ENCODE assay signal across 27 cellular contexts in the genomic region with DNA sequence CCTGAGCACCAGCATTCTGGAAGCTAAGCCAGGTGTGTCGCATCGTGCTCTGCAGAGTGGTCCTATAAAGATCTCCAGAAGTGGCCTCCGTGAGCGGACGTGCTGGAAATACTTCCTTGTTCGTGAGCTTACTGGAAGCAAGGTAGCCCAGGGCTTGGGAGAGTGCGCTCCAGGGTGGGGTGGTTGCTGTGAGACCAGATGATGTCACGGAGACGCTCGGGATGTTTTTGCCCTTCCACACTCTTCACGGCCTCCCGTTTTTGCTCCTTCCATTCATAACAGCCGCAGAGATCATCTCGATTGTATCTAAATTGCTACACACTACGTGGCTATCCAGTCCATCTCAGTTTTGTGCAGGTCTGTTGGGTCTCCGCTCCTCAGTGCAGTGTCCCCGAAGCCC.
A peak's percentile ranks its signal among the peaks of the same experiment; 100 is the strongest.
DNase-seq lines count a peak whose midpoint lies in the region; FAIRE-seq and TF ChIP-seq lines count a peak whose summit lies in the region.
"Had no signal": no experiment of that assay in that cellular context is flagged by ENCODE, and none has a peak within 500 bp of the region (broad histone marks: within the 10 kb centered on the region; RNA-seq: fewer than 3 reads in every experiment).

No MANE protein-coding gene starts in this region.

- H4K20me1 ChIP-seq in H1 (replicated peaks in 1 of 2; ENCODE audit: control insufficient read depth in 1 of 2, insufficient read depth in 2 of 2, low read length in 2 of 2), result no peaks in the 10 kb centered on the region
- H4K20me1 ChIP-seq: BLaER1 had no signal

- no peak overlapping the region for H3K56ac ChIP-seq in H1 (replicated peaks; ENCODE audit: insufficient read length, low read depth, low read length)

- H3K4ac ChIP-seq in H1 (replicated peaks; ENCODE audit: insufficient read length, low read depth, low read length) (no peak overlapping the region), trophoblast cell (ENCODE audit: low read depth, low read length) (no peak overlapping the region)

- no peak overlapping the region for H4K91ac ChIP-seq in H1 (replicated peaks; ENCODE audit: insufficient read length, low read length)
- H4K91ac ChIP-seq in trophoblast cell (ENCODE audit: low read depth, low read length), result no peak overlapping the region

- H3K23ac ChIP-seq in H1 (ENCODE audit: insufficient read length), result no peak overlapping the region
- no peak overlapping the region for H3K23ac ChIP-seq in trophoblast cell (ENCODE audit: low read length)

- no peak overlapping the region for H2BK5ac ChIP-seq in H1 (ENCODE audit: low read depth, low read length)
- H2BK5ac ChIP-seq in trophoblast cell (ENCODE audit: low read depth, low read length, poor library complexity), result no peak overlapping the region

- DNase-seq in H1 (ENCODE audit: low read depth in 1 of 2, low spot score in 2 of 2), result no peak
- DNase-seq in immature natural killer cell, result no peak
- DNase-seq in trophoblast cell, result peak; percentile 71 to 87
- no peak for DNase-seq in tibial nerve (ENCODE audit: low spot score in 2 of 2)
- no peak for DNase-seq in OCI-M1 (lab: John Stamatoyannopoulos, UW)
- DNase-seq in ureter (ENCODE audit: low spot score), result no peak
- DNase-seq: 8988T; ACHN; BE2C; C1 segment of cervical spinal cord; CD4-positive, alpha-beta memory T cell; CD4-positive, CD25-positive, alpha-beta regulatory T cell; CD8-positive, alpha-beta memory T cell; COR-L47; DMS 273 treated with DMSO at 0.1 percent for 48 hours; DMS153; DMS53; DMS79; DND-41; EL; GDM1 had no signal

- no peak overlapping the region for H3K9ac ChIP-seq in H1 (replicated peaks in 1 of 4; ENCODE audit: extremely low read depth in 1 of 4, low read depth in 3 of 4, low read length in 3 of 4)
- no peak overlapping the region for H3K9ac ChIP-seq in trophoblast cell (ENCODE audit: low read length)
- H3K9ac ChIP-seq: BLaER1 had no signal

- no peaks in the 10 kb centered on the region for H3K79me2 ChIP-seq in H1 (ENCODE audit: control insufficient read depth in 1 of 2, insufficient read depth in 2 of 2, low read length in 2 of 2)
- H3K79me2 ChIP-seq in trophoblast cell (ENCODE audit: control insufficient read depth, insufficient read depth, low read length, poor library complexity), result peaks cover under 1% of the 10 kb centered on the region

- H3K23me2 ChIP-seq in H1 (ENCODE audit: low read depth, low read length), result no peaks in the 10 kb centered on the region

- H3K27me3 ChIP-seq in H1 (replicated peaks in 1 of 4; ENCODE audit: control insufficient read depth in 3 of 4, extremely low read depth in 1 of 4, insufficient read depth in 3 of 4, low read length in 3 of 4) (peaks cover 0 to 11% (median 9%) of the 10 kb centered on the region in 4 experiments; a peak in 4 of 7 replicates), trophoblast cell (ENCODE audit: insufficient read depth, low read length) (no peaks in the 10 kb centered on the region), tibial nerve (peaks cover 0 to 9% of the 10 kb centered on the region in 2 donors)
- H3K27me3 ChIP-seq: BLaER1 had no signal

- H4K8ac ChIP-seq in H1 (ENCODE audit: extremely low read depth, insufficient read depth, low read length) (no peak overlapping the region), trophoblast cell (ENCODE audit: low read depth, low read length) (no peak overlapping the region)

- H2AFZ ChIP-seq in H1 (ENCODE audit: low read length) (no peak overlapping the region), trophoblast cell (ENCODE audit: insufficient read depth, low read length, poor library complexity) (no peak overlapping the region)

- H3K9me3 Mint-ChIP-seq in immature natural killer cell, result no peaks in the 10 kb centered on the region
- H3K9me3 Mint-ChIP-seq: CD8-positive, alpha-beta memory T cell had no signal

- FAIRE-seq in H1 (lab: Jason Lieb, UNC), result no peak
- FAIRE-seq: A204.1, GM12878, GM12892, GM18507 had no signal

- no peaks in the 10 kb centered on the region for H3K36me3 ChIP-seq in H1 (ENCODE audit: control insufficient read depth in 2 of 4, insufficient read depth in 4 of 4, low read length in 3 of 4)
- no peaks in the 10 kb centered on the region for H3K36me3 ChIP-seq in trophoblast cell (ENCODE audit: control insufficient read depth in 1 of 2, insufficient read depth in 2 of 2, low read length in 2 of 2)
- no peaks in the 10 kb centered on the region for H3K36me3 ChIP-seq in tibial nerve
- H3K36me3 ChIP-seq: BE2C, BLaER1 had no signal

- H3K27ac Mint-ChIP-seq in immature natural killer cell, result peak overlapping the region; percentile 34 to 100 (median 98)
- H3K27ac Mint-ChIP-seq: CD14-positive monocyte; CD4-positive, CD25-positive, alpha-beta regulatory T cell had no signal

- CTCF ChIA-PET in H1 (lab: Charles Lee; ENCODE audit: partially characterized antibody), result interaction anchor here (0.8 to 1.3 kb wide), 6 partner anchors 10 to 511 kb away, joined by 3 to 4 read pairs (median 4); no protein-coding TSS in a partner anchor

- H3K4me3 ChIP-seq in H1 (ENCODE audit: extremely low read depth in 1 of 4, insufficient read depth in 2 of 4, low read depth in 3 of 4, low read length in 4 of 4), result no peak overlapping the region
- no peak overlapping the region for H3K4me3 ChIP-seq in trophoblast cell (ENCODE audit: low read depth, low read length)
- no peak overlapping the region for H3K4me3 ChIP-seq in tibial nerve
- H3K4me3 ChIP-seq: BLaER1, GM12878 had no signal

- H3K27me3 Mint-ChIP-seq in immature natural killer cell (ENCODE audit: low read depth in 3 of 3), result peaks cover 12 to 28% (median 15%) of the 10 kb centered on the region in 3 donors
- H3K27me3 Mint-ChIP-seq: CD4-positive, CD25-positive, alpha-beta regulatory T cell had no signal

- no peak for TF ChIP-seq RAD21 in H1 (IDR thresholded peaks at IDR 0.05 in 1 of 2, conservative IDR thresholded peaks at IDR 0.05 in 1 of 2; ENCODE audit: low read depth in 2 of 2, low read length in 2 of 2)

- H3K27ac ChIP-seq in H1 (ENCODE audit: low read depth, low read length), result no peak overlapping the region
- no peak overlapping the region for H3K27ac ChIP-seq in trophoblast cell (ENCODE audit: low read depth, low read length)
- no peak overlapping the region for H3K27ac ChIP-seq in tibial nerve
- H3K27ac ChIP-seq: BLaER1 had no signal

- no peak overlapping the region for H2AK5ac ChIP-seq in H1 (ENCODE audit: low read depth, low read length)
- no peak overlapping the region for H2AK5ac ChIP-seq in trophoblast cell (ENCODE audit: low read length)

- H3K14ac ChIP-seq in H1 (ENCODE audit: insufficient read length) (no peak overlapping the region), trophoblast cell (ENCODE audit: low read length) (no peak overlapping the region)

- H2BK20ac ChIP-seq in H1 (ENCODE audit: low read length), result no peak overlapping the region

- peak overlapping the region in 2 of 5 donors; percentile 12 to 49 for H3K4me3 Mint-ChIP-seq in immature natural killer cell
- H3K4me3 Mint-ChIP-seq: CD14-positive monocyte; CD4-positive, alpha-beta memory T cell; CD4-positive, CD25-positive, alpha-beta regulatory T cell; CD8-positive, alpha-beta memory T cell had no signal

- POLR2A ChIA-PET in H1 (lab: Charles Lee; ENCODE audit: partially characterized antibody), result interaction anchor here (1.1 kb wide), 1 partner anchor 14 kb away, joined by 4 read pairs; no protein-coding TSS in a partner anchor

- H3K9me3 ChIP-seq in H1 (ENCODE audit: insufficient read depth in 2 of 2, low read depth in 1 of 2, low read length in 1 of 2) (no peaks in the 10 kb centered on the region), trophoblast cell (ENCODE audit: insufficient read depth, low read depth, low read length) (peaks cover 1% of the 10 kb centered on the region), tibial nerve (no peaks in the 10 kb centered on the region)
- H3K9me3 ChIP-seq: BE2C, BLaER1 had no signal

- H4K5ac ChIP-seq in H1 (ENCODE audit: insufficient read length, low read depth, low read length), result no peak overlapping the region

- no peak for TF ChIP-seq POLR2A in H1 (IDR thresholded peaks at IDR 0.05; ENCODE audit: control extremely low read depth in 1 of 2, low read depth in 2 of 2, low read length in 2 of 2)
- no peak for TF ChIP-seq POLR2A in tibial nerve (IDR thresholded peaks at IDR 0.05)

- H2BK120ac ChIP-seq in H1 (replicated peaks; ENCODE audit: low read depth, low read length) (no peak overlapping the region), trophoblast cell (ENCODE audit: insufficient read depth, low read length, poor library complexity) (no peak overlapping the region)

- H3K4me1 ChIP-seq in H1 (replicated peaks in 1 of 4; ENCODE audit: control insufficient read depth in 3 of 4, insufficient read depth in 4 of 4, low read length in 3 of 4) (no peaks in the 10 kb centered on the region), trophoblast cell (ENCODE audit: control insufficient read depth in 1 of 2, insufficient read depth in 2 of 2, low read length in 2 of 2) (peaks cover 3 to 5% of the 10 kb centered on the region in 2 experiments), tibial nerve (peaks cover 0 to 11% (median 0%) of the 10 kb centered on the region in 4 donors)
- H3K4me1 ChIP-seq: BE2C had no signal

- no peak overlapping the region for H4K12ac ChIP-seq in trophoblast cell (ENCODE audit: low read depth, low read length)

- peaks cover 91 to 95% of the 10 kb centered on the region in 2 donors for H3K4me1 Mint-ChIP-seq in immature natural killer cell

- TF ChIP-seq EP300 in H1 (IDR thresholded peaks at IDR 0.05; ENCODE audit: borderline replicate concordance in 1 of 2, low read depth in 2 of 2, low read length in 2 of 2) (no peak), tibial nerve (IDR thresholded peaks at IDR 0.05) (no peak)

- H2BK12ac ChIP-seq in H1 (ENCODE audit: low read depth, low read length) (peak overlapping the region; percentile 17; the same call in 1 of the 2 replicates), trophoblast cell (ENCODE audit: low read length) (no peak overlapping the region)

- H3K4me2 ChIP-seq in H1 (ENCODE audit: insufficient read depth in 1 of 2, low read depth in 2 of 2, low read length in 2 of 2) (no peak overlapping the region), trophoblast cell (ENCODE audit: low read length) (no peak overlapping the region)
- H3K4me2 ChIP-seq: BLaER1 had no signal

- TF ChIP-seq CTCF in H1 (IDR thresholded peaks at IDR 0.05; ENCODE audit: control extremely low read depth in 1 of 3, insufficient read depth in 1 of 3, low read depth in 1 of 3, low read length in 3 of 3) (no peak), tibial nerve (IDR thresholded peaks at IDR 0.05) (no peak)

- WGBS in H1 (ENCODE audit: extremely low coverage in 1 of 2, insufficient coverage in 1 of 2, insufficient read length in 1 of 2, insufficient replicate concordance in 2 of 2, low coverage in 1 of 2, low lambda C conversion rate in 2 of 2, missing lambda C conversion rate in 1 of 2), 2 experiments, result 82% methylated on average over 17 of the region's 17 CpGs; no CpG with 5 or more reads in 1 of the 2 experiments
- no CpG with 5 or more reads among the region's 17 CpGs for WGBS in trophoblast cell (ENCODE audit: extremely low coverage, insufficient coverage, insufficient read length)
- 86 to 93% methylated on average over 16 to 17 of the region's 17 CpGs for WGBS in tibial nerve, 2 donors

- H2BK15ac ChIP-seq in H1 (ENCODE audit: low read length), result no peak overlapping the region

- no peaks in the 10 kb centered on the region for H3K79me1 ChIP-seq in H1 (ENCODE audit: low read depth, low read length)
- peaks cover 2% of the 10 kb centered on the region for H3K79me1 ChIP-seq in trophoblast cell (ENCODE audit: low read length)

- H3K36me3 Mint-ChIP-seq in immature natural killer cell, result peaks cover 0 to 4% (median 3%) of the 10 kb centered on the region in 3 donors
- H3K36me3 Mint-ChIP-seq: CD14-positive monocyte; CD4-positive, alpha-beta memory T cell; CD4-positive, CD25-positive, alpha-beta regulatory T cell had no signal

- no peak overlapping the region; the same call in 1 of the 2 replicates for H3K18ac ChIP-seq in H1 (ENCODE audit: extremely low read depth, low read length)
- H3K18ac ChIP-seq in trophoblast cell (ENCODE audit: low read length), result no peak overlapping the region

Comparison
In these comparisons a context has a peak if more than half of its experiments do, and no peak if none do; other contexts are left out.
1. DNase-seq: peak in trophoblast cell (2 of 2); none in H1 (0 of 2), immature natural killer cell (0 of 3), tibial nerve (0 of 2), OCI-M1 (single experiment) and ureter (single experiment).